Comparison of ENCODE assay signal across 10 cellular contexts in the genomic region with DNA sequence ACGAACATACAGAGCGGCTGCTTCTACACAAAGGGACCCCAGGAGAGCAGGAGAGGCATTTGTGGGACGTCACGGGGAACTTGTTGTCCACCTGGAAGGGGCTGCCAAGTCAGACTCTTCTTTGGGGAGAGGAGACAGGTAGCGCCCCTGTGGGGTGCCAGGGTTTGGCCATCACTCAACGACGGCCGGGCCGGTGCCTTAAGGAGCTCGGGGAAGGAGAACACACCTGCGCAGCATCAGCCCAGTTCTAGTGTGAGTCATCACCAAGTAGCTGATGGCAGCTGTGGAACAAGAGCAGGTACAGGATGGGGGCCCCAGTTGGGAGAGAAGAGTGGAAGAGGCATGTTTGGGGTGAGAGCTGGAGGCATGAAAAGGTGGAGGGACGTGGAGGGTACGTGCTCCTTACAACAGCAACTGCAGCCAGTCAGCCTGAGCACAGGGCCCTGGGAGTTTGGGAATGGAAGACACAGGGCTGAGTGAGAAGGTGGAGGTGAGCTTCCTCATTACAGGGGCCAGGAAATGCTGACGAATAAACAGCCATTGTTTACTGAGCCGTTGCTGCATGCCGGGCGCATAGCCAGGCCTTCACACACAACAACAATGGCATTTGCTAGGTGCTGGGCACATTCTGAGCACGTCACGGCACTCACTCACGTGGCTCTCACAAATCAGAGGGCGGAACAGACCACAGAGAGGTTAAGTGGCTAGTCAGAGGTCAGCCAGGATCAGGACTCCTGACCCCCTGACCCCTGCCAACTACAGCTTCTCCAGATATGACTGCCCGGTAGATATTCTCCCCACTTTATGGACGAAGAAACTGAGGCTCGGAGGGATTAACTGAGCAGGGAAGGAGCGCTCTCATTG. TPM values are rescaled to one million over a fixed set of nuclear protein-coding genes. Genes with fewer than 3 reads are reported as not detected.
DNase-seq lines count a peak whose midpoint lies in the region; ATAC-seq, FAIRE-seq and TF ChIP-seq lines count a peak whose summit lies in the region.
"Had no signal": no experiment of that assay in that cellular context is flagged by ENCODE, and none has a peak within 500 bp of the region (broad histone marks: within the 10 kb centered on the region; RNA-seq: fewer than 3 reads in every experiment).

No MANE protein-coding gene starts in this region.

- no TSS peak for BruUV-seq in K562 (replicated peaks; lab: Mats Ljungman, UMichigan)

- no peak for TF ChIP-seq CTCF in A549 (IDR thresholded peaks at IDR 0.05)
- TF ChIP-seq CTCF in K562 (IDR thresholded peaks at IDR 0.05 in 2 of 3, conservative IDR thresholded peaks at IDR 0.05 in 1 of 3; ENCODE audit: insufficient read depth in 2 of 3, low read depth in 1 of 3, low read length in 3 of 3), result no peak
- TF ChIP-seq CTCF in right lobe of liver (IDR thresholded peaks at IDR 0.05), result no peak

- no peak overlapping the region for H3K9ac ChIP-seq in K562 (ENCODE audit: insufficient read depth in 1 of 2, low read depth in 2 of 2, low read length in 2 of 2)

- H3K9me1 ChIP-seq in K562 (ENCODE audit: control insufficient read depth, insufficient read depth, low read length), result no peaks in the 10 kb centered on the region

- H3K4me1 ChIP-seq in A549 (peaks cover 42% of the 10 kb centered on the region), K562 (replicated peaks in 1 of 2; ENCODE audit: control insufficient read depth in 2 of 2, insufficient read depth in 2 of 2, low read length in 2 of 2) (no peaks in the 10 kb centered on the region), right lobe of liver (peaks cover 0 to 35% (median 17%) of the 10 kb centered on the region in 4 donors)

- CTCF ChIA-PET in A549 (lab: Yijun Ruan, JAX) (interaction anchor here (0.6 to 7.8 kb wide), 6 partner anchors 31 to 412 kb away, joined by 3 to 49 read pairs (median 4); no protein-coding TSS in a partner anchor), K562 (lab: Yijun Ruan, JAX; ENCODE audit: low intra/inter-chr PET ratio) (no interaction called here)

- H4K20me1 ChIP-seq in K562 (replicated peaks; ENCODE audit: control insufficient read depth, insufficient read depth, low read length), result 0 out of 2 replicates have a peak, but pooled peaks cover 4% of the 10 kb centered on the region

- H3K27me3 ChIP-seq in K562 (ENCODE audit: control insufficient read depth in 2 of 2, insufficient read depth in 2 of 2, low read length in 2 of 2) (peaks cover 0 to 48% of the 10 kb centered on the region in 2 experiments; a peak in 3 of 5 replicates), right lobe of liver (no peaks in the 10 kb centered on the region)

- TF ChIP-seq RAD21 in A549 (conservative IDR thresholded peaks at IDR 0.05 in 1 of 2, IDR thresholded peaks at IDR 0.05 in 1 of 2), result no peak
- TF ChIP-seq RAD21 in K562 (CRISPR knock-in tag; conservative IDR thresholded peaks at IDR 0.05 in 1 of 2, IDR thresholded peaks at IDR 0.05 in 1 of 2), result no peak

- H3K79me2 ChIP-seq in K562 (ENCODE audit: control insufficient read depth, insufficient read depth, low read length), result no peaks in the 10 kb centered on the region

- H2AFZ ChIP-seq in K562 (ENCODE audit: low read depth, low read length), result no peak overlapping the region

- no peak overlapping the region for H3K4me3 ChIP-seq in A549
- no peak overlapping the region for H3K4me3 ChIP-seq in K562
- no peak overlapping the region for H3K4me3 ChIP-seq in right lobe of liver

- H3K27ac ChIP-seq in A549 (peak overlapping the region; percentile 78 to 81), K562 (ENCODE audit: extremely low read depth, low read depth, low read length) (no peak overlapping the region), right lobe of liver (peak overlapping the region; percentile 36 to 77 (median 54))

- in situ Hi-C loops in K562 (cut with MboI), result no loop called here

- intact Hi-C loops in K562 (cut with micrococcal nuclease) (loop anchor here (5.0 kb wide), 1 partner anchor 42 kb away; no protein-coding TSS in a partner anchor), right lobe of liver (cut with DNase I) (no loop called here)

- H3K9me3 ChIP-seq in A549, result no peaks in the 10 kb centered on the region
- H3K9me3 ChIP-seq in K562 (replicated peaks; ENCODE audit: control insufficient read depth, insufficient read depth, low read depth, low read length), result no peaks in the 10 kb centered on the region
- H3K9me3 ChIP-seq in right lobe of liver, result no peaks in the 10 kb centered on the region

- ATAC-seq in A549 (peak; percentile 57 to 75), K562 (no peak), right lobe of liver (peak; percentile 70 to 74 (median 73)), GM21528 (IDR thresholded peaks at IDR 0.05; ENCODE audit: low FRiP score, unreplicated experiment) (no peak), GM21723 (IDR thresholded peaks at IDR 0.05; ENCODE audit: unreplicated experiment) (no peak)

- POLR2A ChIA-PET in A549 (lab: Yijun Ruan, JAX), result no interaction called here
- POLR2A ChIA-PET in K562 (lab: Yijun Ruan, JAX), result interaction anchor here (0.6 to 1.0 kb wide), 4 partner anchors 13 to 236 kb away, joined by 3 to 5 read pairs (median 4); no protein-coding TSS in a partner anchor

- FAIRE-seq in A549 (lab: Jason Lieb, UNC), result no peak
- no peak for FAIRE-seq in K562 (lab: Jason Lieb, UNC)

- DNase-seq in A549 (ENCODE audit: low read depth in 1 of 2, low spot score in 1 of 2) (peak; percentile 75 to 92), NCI-H1105 (lab: John Stamatoyannopoulos, UW) (peak; percentile 87), K562 (ENCODE audit: extremely low read depth in 1 of 4, low spot score in 3 of 4) (no peak), right lobe of liver (peak; percentile 80 to 91 (median 89)), cerebellum (ENCODE audit: low spot score) (no peak), NCI-H82 treated with DMSO at 0.1 percent for 48 hours (lab: John Stamatoyannopoulos, UW; ENCODE audit: unreplicated experiment) (no peak)
- DNase-seq: C1 segment of cervical spinal cord, kidney glomerular epithelial cell had no signal

- no peak for TF ChIP-seq POLR2A in A549 (IDR thresholded peaks at IDR 0.05; ENCODE audit: low read length)
- TF ChIP-seq POLR2A in K562 (conservative IDR thresholded peaks at IDR 0.05), result no peak
- no peak for TF ChIP-seq POLR2A in right lobe of liver (IDR thresholded peaks at IDR 0.05)

- TF ChIP-seq EP300 in A549 (IDR thresholded peaks at IDR 0.05) (no peak), K562 (IDR thresholded peaks at IDR 0.05; ENCODE audit: low read length) (no peak)

- H3K36me3 ChIP-seq in K562 (ENCODE audit: control insufficient read depth, insufficient read depth, low read length) (no peaks in the 10 kb centered on the region), right lobe of liver (no peaks in the 10 kb centered on the region)

- H3K4me2 ChIP-seq in A549 (peak overlapping the region; percentile 72), K562 (ENCODE audit: insufficient read depth, low read length) (no peak overlapping the region)

- WGBS in A549 (ENCODE audit: missing lambda C conversion rate), result 26% methylated on average over 23 of the region's 25 CpGs
- WGBS in K562 (ENCODE audit: insufficient coverage, low coverage, missing lambda C conversion rate), result 1% methylated on average over 23 of the region's 25 CpGs
- WGBS in right lobe of liver (ENCODE audit: insufficient coverage, low coverage, low lambda C conversion rate, missing lambda C conversion rate), result 44% methylated on average over 11 of the region's 25 CpGs

TF ChIP-seq in A549, 52 proteins besides CTCF, POLR2A, EP300 and RAD21 (continues in another document):
- TF ChIP-seq, protein P1, sequence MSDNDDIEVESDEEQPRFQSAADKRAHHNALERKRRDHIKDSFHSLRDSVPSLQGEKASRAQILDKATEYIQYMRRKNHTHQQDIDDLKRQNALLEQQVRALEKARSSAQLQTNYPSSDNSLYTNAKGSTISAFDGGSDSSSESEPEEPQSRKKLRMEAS (IDR thresholded peaks at IDR 0.05), result peak; percentile 88

TF ChIP-seq in K562, 482 proteins besides CTCF, POLR2A, EP300 and RAD21 (continues in another document):
- TF ChIP-seq RBM25 (IDR thresholded peaks at IDR 0.05; ENCODE audit: low read depth, low read length, severe bottlenecking) (peak; percentile 66), TAF15 (IDR thresholded peaks at IDR 0.05; ENCODE audit: low read depth, low read length) (no peak), HDAC2 (IDR thresholded peaks at IDR 0.05) (no peak), CBX5 (IDR thresholded peaks at IDR 0.05; ENCODE audit: borderline replicate concordance, low read depth) (no peak), KDM1A (IDR thresholded peaks at IDR 0.05) (peak in 1 of 2 experiments; percentile 22; a peak in 1 of 4 replicates), MAFG (tag; conservative IDR thresholded peaks at IDR 0.05) (no peak), HDAC6 (IDR thresholded peaks at IDR 0.05; ENCODE audit: low read depth, low read length) (no peak), NFE2 (IDR thresholded peaks at IDR 0.05; ENCODE audit: low read depth) (no peak), TSC22D4 (tag; IDR thresholded peaks at IDR 0.05) (no peak)

RNA-seq across cellular contexts. Expression of gene TP53I11, which starts 29.1 kb away (rescaled TPM):
- polyA plus RNA-seq in A549 (2011; rRNA removed) (11.2 and 20.7 TPM in 2 replicates), A549 (2017; fragmentation: RNase III; extraction: RNeasy Plus Mini Kit Qiagen cat#74134 plus additional on column Dnase treatment) (28.2 to 36.1 TPM (median 28.5 TPM) in 3 replicates), K562 (2011; rRNA removed) (2.5 and 3.0 TPM in 2 replicates), K562 (2014; fragmentation: Illumina TruSeq; extraction: Trizol) (0.70 and 1.3 TPM in 2 replicates), K562 (2014; fragmentation: Nextera tagmentation; extraction: Ambion mirVana) (not detected), K562 (2014; rRNA removed) (0.70 and 2.5 TPM in 2 replicates)
- polyA plus RNA-seq in A549 (2012; cell fraction: cytosol; rRNA removed), result 14.3 and 22.5 TPM in 2 replicates
- 32.6 and 40.9 TPM in 2 replicates for polyA plus RNA-seq in A549 (2012; cell fraction: nucleus; rRNA removed)
- polyA minus RNA-seq in A549 (2011; rRNA and poly(A)+ RNA removed), result 23.0 and 25.7 TPM in 2 replicates
- 2.5 and 10.1 TPM in 2 replicates for total RNA-seq in K562 (2011; cell fraction: chromatin; rRNA removed; ENCODE audit: low replicate concordance)
- total RNA-seq in K562 (2011; cell fraction: nucleolus; rRNA removed), result 2.9 and 5.0 TPM in 2 replicates
- 4.4 and 8.5 TPM in 2 replicates for total RNA-seq in K562 (2011; cell fraction: nucleoplasm; rRNA removed)
- total RNA-seq in K562 (2014; rRNA removed) (0.82 and 1.2 TPM in 2 replicates), K562 (2014; rRNA removed; fragmentation: Illumina TruSeq; extraction: Trizol) (0.25 and 0.32 TPM in 2 replicates), K562 (2015; rRNA removed; fragmentation: Illumina TruSeq; extraction: Trizol) (0.14 and 0.45 TPM in 2 replicates), K562 (2021) (1.4 TPM in 2 replicates), right lobe of liver (10 to 100 TPM in 4 of 6 experiments, 1 to 10 TPM in 2; 5.7 to 22.1 (median 12.2) TPM), cerebellum (14.4 TPM)
- polyA plus RNA-seq in K562 (2011; cell fraction: cytosol; rRNA removed), result 4.0 and 5.6 TPM in 2 replicates
- 7.9 and 11.7 TPM in 2 replicates for polyA plus RNA-seq in K562 (2011; cell fraction: nucleus; rRNA removed)
- 1.1 and 1.4 TPM in 2 replicates for polyA plus RNA-seq in K562 (2012)
- polyA minus RNA-seq in K562 (2011; rRNA and poly(A)+ RNA removed), result 2.3 and 3.0 TPM in 2 replicates
- polyA minus RNA-seq in K562 (2011; cell fraction: cytosol; rRNA and poly(A)+ RNA removed), result 3.3 and 5.7 TPM in 2 replicates
- 9.4 and 11.0 TPM in 2 replicates for polyA minus RNA-seq in K562 (2011; cell fraction: nucleus; rRNA and poly(A)+ RNA removed)

Comparison
In these comparisons a context has a peak if more than half of its experiments do, and no peak if none do; other contexts are left out.
1. ATAC-seq: peak in A549 (2 of 2) and right lobe of liver (4 of 4); none in K562 (single experiment), GM21528 (single experiment) and GM21723 (single experiment).
2. DNase-seq: peak in A549 (2 of 2), NCI-H1105 (single experiment) and right lobe of liver (3 of 3); none in K562 (0 of 4), cerebellum (single experiment) and NCI-H82 treated with DMSO at 0.1 percent for 48 hours (single experiment).